In the genomic region with DNA sequence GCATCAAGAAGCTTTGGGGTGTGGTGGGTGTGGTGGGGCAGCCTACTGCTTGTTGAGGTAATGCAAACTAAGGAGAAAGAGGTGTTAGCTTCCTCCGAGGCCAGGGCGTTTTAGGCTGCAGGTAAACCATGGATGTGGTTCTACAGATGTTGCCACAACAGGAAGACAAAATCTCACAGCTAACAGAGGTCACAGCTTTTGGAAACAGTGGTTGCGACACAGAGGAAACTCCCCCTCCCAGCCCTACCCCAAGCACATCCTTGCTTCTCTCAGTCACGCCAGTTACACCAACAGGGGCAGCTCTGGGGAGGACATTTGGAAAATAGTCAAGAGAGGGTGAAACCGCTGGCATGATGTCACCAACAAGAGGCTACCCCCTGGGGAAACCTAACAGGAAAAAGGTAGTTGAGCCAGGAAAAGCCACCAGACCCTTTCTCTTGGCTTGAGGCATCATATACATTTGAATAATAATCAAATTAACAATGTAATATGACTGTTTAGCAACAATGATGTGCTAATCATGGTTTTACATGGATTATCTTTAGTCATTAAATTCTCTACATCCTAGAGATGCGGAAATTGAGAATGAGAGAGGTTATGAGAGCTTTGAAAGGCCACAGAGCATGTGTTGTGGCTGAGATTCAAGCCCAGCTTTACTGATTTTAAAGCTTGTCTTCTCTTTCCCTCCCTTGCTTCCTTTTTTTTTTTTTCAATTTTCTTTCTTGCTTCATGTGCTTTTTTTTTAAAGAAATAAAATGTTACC, we compare ENCODE assay signal across 8 cellular contexts.
A peak's percentile ranks its signal among the peaks of the same experiment; 100 is the strongest.
DNase-seq lines count a peak whose midpoint lies in the region; ATAC-seq and TF ChIP-seq lines count a peak whose summit lies in the region.

No MANE protein-coding gene starts in this region.

- DNase-seq in activated CD4-positive, alpha-beta T cell treated with anti-CD3 and anti-CD28 coated beads for 48 hours, result peak; percentile 70
- DNase-seq in fibroblast of pulmonary artery (ENCODE audit: low read depth), result peak; percentile 10
- DNase-seq in stimulated activated CD8-positive, alpha-beta memory T cell treated with anti-CD3 and anti-CD28 coated beads, Interleukin-7, amount 100 ng/mL, for 1 hour (ENCODE audit: low read depth in 2 of 2), result peak; percentile 24 to 34
- DNase-seq in NCI-H524 (lab: John Stamatoyannopoulos, UW), result no peak
- DNase-seq in Karpas-422, result no peak
- DNase-seq in NCI-H1092 (lab: John Stamatoyannopoulos, UW), result no peak

- TF ChIP-seq CTCF in fibroblast of pulmonary artery (IDR thresholded peaks at IDR 0.05; ENCODE audit: low read length, missing control alignments), result no peak

- H3K4me3 ChIP-seq in fibroblast of pulmonary artery (replicated peaks; ENCODE audit: low read depth, low read length) (no peak overlapping the region), Karpas-422 (ENCODE audit: low read length) (no peak overlapping the region)

- H3K27ac ChIP-seq in Karpas-422 (ENCODE audit: low read length), result no peak overlapping the region

- H3K4me2 ChIP-seq in Karpas-422 (ENCODE audit: low read depth, low read length, poor library complexity, severe bottlenecking), result no peak overlapping the region

- no peaks in the 10 kb centered on the region for H3K36me3 ChIP-seq in Karpas-422 (ENCODE audit: insufficient read depth, low read length)

- no peaks in the 10 kb centered on the region for H3K9me2 ChIP-seq in Karpas-422 (replicated peaks; ENCODE audit: insufficient read depth, low read length)

- no peak overlapping the region for H2AFZ ChIP-seq in Karpas-422 (ENCODE audit: low read length)

- no peak overlapping the region for H3K9ac ChIP-seq in Karpas-422 (ENCODE audit: low read length)

- no peaks in the 10 kb centered on the region for H3K9me3 ChIP-seq in Karpas-422 (ENCODE audit: low read length)

- H4K20me1 ChIP-seq in Karpas-422 (ENCODE audit: insufficient read depth, low read depth, low read length), result no peaks in the 10 kb centered on the region

- peaks cover 19% of the 10 kb centered on the region for H3K4me1 ChIP-seq in Karpas-422 (ENCODE audit: low read length)

- H3K27me3 ChIP-seq in Karpas-422 (ENCODE audit: low read length), result 0 out of 2 replicates have a peak, but pooled peaks cover 3% of the 10 kb centered on the region

- ATAC-seq in GM19452 (IDR thresholded peaks at IDR 0.05; ENCODE audit: unreplicated experiment) (peak; percentile 75), HG03442 (IDR thresholded peaks at IDR 0.05; ENCODE audit: unreplicated experiment) (peak; percentile 60)

- H3K79me2 ChIP-seq in Karpas-422 (ENCODE audit: low read length), result no peaks in the 10 kb centered on the region

Comparison
In these comparisons a context has a peak if more than half of its experiments do, and no peak if none do; other contexts are left out.
1. DNase-seq: peak in activated CD4-positive, alpha-beta T cell treated with anti-CD3 and anti-CD28 coated beads for 48 hours (single experiment), fibroblast of pulmonary artery (single experiment) and stimulated activated CD8-positive, alpha-beta memory T cell treated with anti-CD3 and anti-CD28 coated beads, Interleukin-7, amount 100 ng/mL, for 1 hour (2 of 2); none in NCI-H524 (0 of 2), Karpas-422 (single experiment) and NCI-H1092 (single experiment).